ENCODE assay signal across 30 cellular contexts in the genomic region with DNA sequence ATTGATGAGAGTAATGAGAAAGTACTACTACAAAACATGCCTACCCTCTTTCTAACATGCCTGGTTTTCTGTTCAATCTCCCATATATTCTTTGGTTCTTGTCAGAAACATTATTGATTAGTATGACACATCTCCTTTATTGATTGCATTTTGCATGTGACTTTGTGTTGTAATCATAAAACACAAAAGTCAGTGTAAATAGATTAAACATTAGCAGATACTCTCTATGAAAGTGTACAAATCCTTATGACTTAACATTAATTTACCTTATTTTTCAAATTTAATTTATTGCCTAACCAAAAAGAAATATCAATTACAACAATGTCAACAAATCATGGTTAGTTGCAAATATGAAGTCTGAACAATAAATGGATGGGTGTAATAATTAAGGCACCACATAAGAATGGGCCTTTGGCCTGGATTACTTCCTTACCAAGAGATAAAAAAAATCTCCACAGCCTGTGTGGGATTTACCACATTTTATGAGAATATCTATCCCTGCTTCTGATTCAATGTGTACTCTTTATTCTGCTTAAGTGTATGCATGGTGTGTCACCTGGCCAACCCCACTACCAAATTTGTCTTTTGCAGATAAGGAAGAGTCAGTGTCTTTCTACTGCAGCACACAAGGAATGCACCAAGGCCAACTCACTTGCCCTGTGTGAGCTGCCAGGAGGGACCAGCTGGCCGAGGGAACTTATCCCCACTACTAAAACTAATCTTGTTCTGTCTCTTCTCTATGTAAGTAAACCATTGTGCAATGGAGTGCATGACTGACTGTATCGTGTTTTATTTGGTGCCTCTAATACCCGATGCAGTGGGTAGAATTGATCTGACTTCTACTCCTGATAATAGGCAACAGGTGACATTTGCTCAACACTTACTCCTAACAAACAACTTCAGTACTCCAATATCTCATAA.
"Had no signal": no experiment of that assay in that cellular context is flagged by ENCODE, and none has a peak within 500 bp of the region (broad histone marks: within the 10 kb centered on the region; RNA-seq: fewer than 3 reads in every experiment).

No MANE protein-coding gene starts in this region.

- H3K27me3 ChIP-seq: left lung, pancreas, sigmoid colon, spleen, suprapubic skin, tibial artery, upper lobe of right lung, vagina had no signal

- H3K27ac ChIP-seq: left lung, lower lobe of right lung, pancreas, prostate gland, sigmoid colon, spleen, suprapubic skin, thoracic aorta, tibial artery, upper lobe of right lung, vagina had no signal

- H3K27me3 Mint-ChIP-seq: naive thymus-derived CD8-positive, alpha-beta T cell; stimulated activated naive CD8-positive, alpha-beta T cell treated with anti-CD3 and anti-CD28 coated beads, Interleukin-15, Interleukin-2, amounts not matched to agents 100 ng/mL and 50 ng/mL, for 24 hours had no signal

- H3K4me3 Mint-ChIP-seq: naive thymus-derived CD8-positive, alpha-beta T cell; nephron; neural crest cell; stimulated activated effector memory CD8-positive, alpha-beta T cell treated with anti-CD3 and anti-CD28 coated beads, Interleukin-12 subunit alpha, Interleukin-12 subunit beta, amount 100 ng/mL, for 72 hours; stimulated activated naive CD8-positive, alpha-beta T cell treated with anti-CD3 and anti-CD28 coated beads, Interleukin-15, Interleukin-2, amounts not matched to agents 100 ng/mL and 50 ng/mL, for 24 hours had no signal

- H3K9me3 ChIP-seq: lower lobe of right lung, pancreas, prostate gland, sigmoid colon, suprapubic skin, thoracic aorta, upper lobe of right lung, vagina had no signal

- DNase-seq: hippocampal formation; kidney glomerular epithelial cell; left cardiac atrium; left lung; lower lobe of right lung; mammary epithelial cell; mesenchymal stem cell; naive thymus-derived CD8-positive, alpha-beta T cell; nucleus accumbens; pancreas; posterior cingulate gyrus; retina; sigmoid colon; small intestine; spleen; stimulated activated CD4-positive, alpha-beta T cell treated with anti-CD3 and anti-CD28 coated beads, Interleukin-4, amount 100 ng/mL, for 24 hours; stimulated activated naive CD4-positive, alpha-beta T cell; tibial artery; trophoblast cell; upper lobe of right lung had no signal

- H3K27ac Mint-ChIP-seq: naive thymus-derived CD8-positive, alpha-beta T cell; nephron; stimulated activated effector memory CD8-positive, alpha-beta T cell treated with anti-CD3 and anti-CD28 coated beads, Interleukin-12 subunit alpha, Interleukin-12 subunit beta, amount 100 ng/mL, for 72 hours; stimulated activated naive CD8-positive, alpha-beta T cell treated with anti-CD3 and anti-CD28 coated beads, Interleukin-15, Interleukin-2, amounts not matched to agents 100 ng/mL and 50 ng/mL, for 24 hours had no signal

- H3K4me1 ChIP-seq: left lung, lower lobe of right lung, pancreas, prostate gland, sigmoid colon, spleen, suprapubic skin, tibial artery, upper lobe of right lung, vagina had no signal

- H3K4me3 ChIP-seq: left lung, lower lobe of right lung, pancreas, prostate gland, sigmoid colon, spleen, suprapubic skin, thoracic aorta, tibial artery, upper lobe of right lung, vagina had no signal

- H3K4me1 Mint-ChIP-seq: naive thymus-derived CD8-positive, alpha-beta T cell; nephron; neural crest cell; stimulated activated effector memory CD8-positive, alpha-beta T cell treated with anti-CD3 and anti-CD28 coated beads, Interleukin-12 subunit alpha, Interleukin-12 subunit beta, amount 100 ng/mL, for 72 hours had no signal

- H3K36me3 ChIP-seq: left lung, lower lobe of right lung, pancreas, prostate gland, sigmoid colon, spleen, suprapubic skin, thoracic aorta, tibial artery, upper lobe of right lung, vagina had no signal

- FAIRE-seq: keratinocyte, pancreas, small intestine had no signal

- H3K36me3 Mint-ChIP-seq: stimulated activated effector memory CD8-positive, alpha-beta T cell treated with anti-CD3 and anti-CD28 coated beads, Interleukin-12 subunit alpha, Interleukin-12 subunit beta, amount 100 ng/mL, for 72 hours had no signal

- ATAC-seq: left cardiac atrium; left lung; lower lobe of right lung; naive thymus-derived CD8-positive, alpha-beta T cell; pancreas; right cardiac atrium; stimulated activated effector memory CD8-positive, alpha-beta T cell treated with anti-CD3 and anti-CD28 coated beads, Interleukin-12 subunit alpha, Interleukin-12 subunit beta, amount 100 ng/mL, for 72 hours; upper lobe of right lung had no signal
